Comparison of ENCODE assay signal across 8 cellular contexts in the genomic region with DNA sequence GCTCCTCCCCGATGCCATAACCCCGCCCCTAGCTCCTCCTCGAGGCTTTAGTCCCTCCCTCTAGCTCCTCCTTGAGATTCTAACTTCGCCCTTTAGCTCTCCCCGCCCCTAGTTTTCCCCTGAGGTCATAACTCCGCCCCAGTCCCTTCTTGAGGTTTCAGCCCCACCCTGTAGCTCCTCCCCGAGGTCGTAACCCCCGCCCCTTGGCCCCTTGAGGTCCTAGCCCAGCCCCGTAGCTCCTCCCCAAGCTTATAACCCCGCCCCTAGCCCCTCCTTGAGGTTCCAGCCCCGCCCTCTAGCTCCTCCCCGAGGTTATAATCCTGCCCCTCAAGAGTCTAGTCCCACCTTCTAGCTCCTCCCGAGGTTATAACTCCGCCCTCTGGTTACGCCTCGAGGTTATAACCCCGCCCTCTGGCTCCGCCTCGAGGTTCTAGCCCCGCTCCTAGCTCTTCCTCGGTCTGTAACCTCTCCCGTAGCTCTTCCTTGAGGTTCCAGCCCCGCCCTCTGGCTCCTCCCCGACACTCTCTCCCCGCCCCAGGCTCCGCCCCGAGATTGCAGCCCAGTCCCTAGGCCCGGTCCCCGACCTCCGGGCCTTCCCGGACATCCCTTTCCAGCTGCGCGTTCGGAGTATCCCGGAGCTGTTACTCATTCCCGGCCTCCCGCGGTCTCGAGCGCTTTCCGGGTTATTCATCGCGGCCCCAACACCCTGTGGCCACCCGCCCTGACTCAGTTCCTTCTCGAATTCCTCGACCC. TPM values are rescaled to one million over a fixed set of nuclear protein-coding genes. Genes with fewer than 3 reads are reported as not detected.
DNase-seq lines count a peak whose midpoint lies in the region; ATAC-seq and TF ChIP-seq lines count a peak whose summit lies in the region.

No MANE protein-coding gene starts in this region.

- H3K36me3 ChIP-seq in BJ (ENCODE audit: control insufficient read depth, insufficient read depth, low read length) = peaks cover 18% of the 10 kb centered on the region
- H3K36me3 ChIP-seq in right lobe of liver = no peaks in the 10 kb centered on the region

- peak overlapping the region; percentile 63 for H3K27ac Mint-ChIP-seq in activated CD4-positive, alpha-beta memory T cell treated with anti-CD3 and anti-CD28 coated beads for 36 hours

- peak; percentile 78 for TF ChIP-seq POLR2A in right lobe of liver (IDR thresholded peaks at IDR 0.05)

- POLR2A ChIA-PET in BJ (lab: Charles Lee) = interaction anchor here (0.5 to 1.1 kb wide), 9 partner anchors 9 to 1208 kb away, joined by 3 to 6 read pairs (median 4); a partner anchor contains a TSS
- POLR2A ChIA-PET in activated CD4-positive, alpha-beta memory T cell treated with anti-CD3 and anti-CD28 coated beads for 36 hours (lab: Charles Lee) = interaction anchor here (0.6 to 1.8 kb wide), 9 partner anchors 33 to 112 kb away, joined by 3 to 11 read pairs (median 4); a partner anchor contains a TSS

- no peak for TF ChIP-seq CTCF in BJ (IDR thresholded peaks at IDR 0.05; ENCODE audit: insufficient read depth, low read depth, low read length)
- TF ChIP-seq CTCF in dorsolateral prefrontal cortex (IDR thresholded peaks at IDR 0.05 in 54 of 56, conservative IDR thresholded peaks at IDR 0.05 in 2 of 56; ENCODE audit: low read depth in 1 of 56, partially characterized antibody in 56 of 56) = peak in 8 of 56 donors; percentile 1 to 16 (median 11)
- TF ChIP-seq CTCF in right lobe of liver (IDR thresholded peaks at IDR 0.05) = no peak

- peaks cover 41% of the 10 kb centered on the region for H3K4me1 Mint-ChIP-seq in activated CD4-positive, alpha-beta memory T cell treated with anti-CD3 and anti-CD28 coated beads for 36 hours (ENCODE audit: low read depth)

- H3K9me3 ChIP-seq in right lobe of liver = no peaks in the 10 kb centered on the region

- H3K27me3 ChIP-seq in BJ (ENCODE audit: control insufficient read depth, insufficient read depth, low read length) = no peaks in the 10 kb centered on the region
- H3K27me3 ChIP-seq in dorsolateral prefrontal cortex = no peaks in the 10 kb centered on the region
- H3K27me3 ChIP-seq in right lobe of liver = no peaks in the 10 kb centered on the region

- CTCF ChIA-PET in BJ (lab: Yijun Ruan, JAX) = interaction anchor here (0.7 to 1.3 kb wide), 7 partner anchors 21 to 141 kb away, joined by 3 to 5 read pairs (median 3); no protein-coding TSS in a partner anchor
- CTCF ChIA-PET in activated CD4-positive, alpha-beta memory T cell treated with anti-CD3 and anti-CD28 coated beads for 36 hours (lab: Charles Lee) = interaction anchor here (0.6 to 3.1 kb wide), 40 partner anchors 9 to 1223 kb away, joined by 3 to 13 read pairs (median 4); a partner anchor contains a TSS

- H3K4me3 ChIP-seq in BJ (ENCODE audit: low read depth, low read length) (peak overlapping the region; percentile 86), dorsolateral prefrontal cortex (peak overlapping the region; percentile 44 to 82 (median 67)), right lobe of liver (peak overlapping the region; percentile 35 to 53 (median 44))

- H3K4me1 ChIP-seq in right lobe of liver = peaks cover 0 to 7% (median 0%) of the 10 kb centered on the region in 4 donors

- peak; percentile 83 for ATAC-seq in GM19324 (IDR thresholded peaks at IDR 0.05; ENCODE audit: low FRiP score, unreplicated experiment)
- peak; percentile 84 for ATAC-seq in HG03460 (IDR thresholded peaks at IDR 0.05; ENCODE audit: unreplicated experiment)
- ATAC-seq in right lobe of liver = peak; percentile 83 to 91 (median 88)

- WGBS in right lobe of liver (ENCODE audit: insufficient coverage, low coverage, low lambda C conversion rate, missing lambda C conversion rate) = 2% methylated on average over 41 of the region's 47 CpGs

- no peaks in the 10 kb centered on the region for H3K9me3 Mint-ChIP-seq in activated CD4-positive, alpha-beta memory T cell treated with anti-CD3 and anti-CD28 coated beads for 36 hours

- H3K27ac ChIP-seq in dorsolateral prefrontal cortex = peak overlapping the region; percentile 17 to 96 (median 89)
- peak overlapping the region; percentile 78 to 94 (median 82) for H3K27ac ChIP-seq in right lobe of liver

- peak overlapping the region; percentile 81 for H3K4me3 Mint-ChIP-seq in activated CD4-positive, alpha-beta memory T cell treated with anti-CD3 and anti-CD28 coated beads for 36 hours

- intact Hi-C loops in activated CD4-positive, alpha-beta memory T cell treated with anti-CD3 and anti-CD28 coated beads for 36 hours (cut with micrococcal nuclease) = loop anchor here (1.0 to 5.0 kb wide), 11 partner anchors 33 to 205 kb away; a partner anchor contains a TSS
- intact Hi-C loops in dorsolateral prefrontal cortex (cut with DNase I) = loop anchor here (2.0 to 5.0 kb wide), 2 partner anchors 84 to 86 kb away; a partner anchor contains a TSS
- intact Hi-C loops in right lobe of liver (cut with DNase I) = no loop called here

- no peaks in the 10 kb centered on the region for H3K27me3 Mint-ChIP-seq in activated CD4-positive, alpha-beta memory T cell treated with anti-CD3 and anti-CD28 coated beads for 36 hours

- DNase-seq in BJ (ENCODE audit: low read depth) (peak; percentile 97), NCI-H526 treated with DMSO at 0.1 percent for 48 hours (lab: John Stamatoyannopoulos, UW) (peak; percentile 98), dorsolateral prefrontal cortex (peak; percentile 88 to 98 (median 97)), right lobe of liver (peak; percentile 93 to 98 (median 97))
- DNase-seq in activated CD4-positive, alpha-beta memory T cell treated with anti-CD3 and anti-CD28 coated beads for 36 hours = peak; percentile 98
- DNase-seq in stimulated activated CD4-positive, alpha-beta T cell treated with anti-CD3 and anti-CD28 coated beads, Interleukin-4, amount 100 ng/mL, for 24 hours = peak; percentile 95

- peaks cover 17% of the 10 kb centered on the region for H3K36me3 Mint-ChIP-seq in activated CD4-positive, alpha-beta memory T cell treated with anti-CD3 and anti-CD28 coated beads for 36 hours

RNA-seq across cellular contexts. Expression of a gene that starts 1.4 kb away (rescaled TPM):
- 98.5 and 137 TPM in 2 replicates for polyA plus RNA-seq in BJ (2011; rRNA removed)
- 39.1 and 73.8 TPM in 2 replicates for polyA minus RNA-seq in BJ (2011; rRNA and poly(A)+ RNA removed)
- 10 to 100 TPM; 14.4 to 15.1 TPM for total RNA-seq in activated CD4-positive, alpha-beta memory T cell treated with anti-CD3 and anti-CD28 coated beads for 36 hours
- 10 to 100 TPM in 50 of 120 experiments, 1 to 10 TPM in 70; 2.9 to 25.9 (median 8.6) TPM for total RNA-seq in dorsolateral prefrontal cortex
- 10 to 100 TPM in 1 of 6 experiments, 1 to 10 TPM in 4, under 1 TPM in 1; 0.90 to 13.3 (median 2.3) TPM for total RNA-seq in right lobe of liver

RNA-seq across cellular contexts. Expression of a gene that starts 28.9 kb away (rescaled TPM):
- 1.4 and 1.7 TPM in 2 replicates for polyA plus RNA-seq in BJ (2011; rRNA removed)
- 0.62 and 0.85 TPM in 2 replicates for polyA minus RNA-seq in BJ (2011; rRNA and poly(A)+ RNA removed)
- total RNA-seq in activated CD4-positive, alpha-beta memory T cell treated with anti-CD3 and anti-CD28 coated beads for 36 hours = under 1 TPM; 0.39 to 0.57 TPM
- total RNA-seq in dorsolateral prefrontal cortex = 100 to 1,000 TPM in 105 of 120 experiments, 10 to 100 TPM in 15; 79.5 to 239 (median 123) TPM
- total RNA-seq in right lobe of liver = 1 to 10 TPM; 2.2 to 4.7 (median 3.7) TPM

RNA-seq across cellular contexts. Expression of a gene that starts 47.3 kb away (rescaled TPM):
- polyA plus RNA-seq in BJ (2011; rRNA removed) = not detected in 2 replicates
- not detected in 2 replicates for polyA minus RNA-seq in BJ (2011; rRNA and poly(A)+ RNA removed)
- not detected for total RNA-seq in activated CD4-positive, alpha-beta memory T cell treated with anti-CD3 and anti-CD28 coated beads for 36 hours
- total RNA-seq in dorsolateral prefrontal cortex (not detected), right lobe of liver (not detected)

RNA-seq across cellular contexts. Expression of a gene that starts 49.2 kb away (rescaled TPM):
- 24.4 and 34.0 TPM in 2 replicates for polyA plus RNA-seq in BJ (2011; rRNA removed)
- 4.4 and 6.1 TPM in 2 replicates for polyA minus RNA-seq in BJ (2011; rRNA and poly(A)+ RNA removed)
- total RNA-seq in activated CD4-positive, alpha-beta memory T cell treated with anti-CD3 and anti-CD28 coated beads for 36 hours = 10 to 100 TPM; 11.7 to 12.5 TPM
- 100 to 1,000 TPM in 3 of 120 experiments, 10 to 100 TPM in 117; 58.0 to 110 (median 83.3) TPM for total RNA-seq in dorsolateral prefrontal cortex
- total RNA-seq in right lobe of liver = 10 to 100 TPM; 10.9 to 16.7 (median 13.3) TPM

RNA-seq across cellular contexts. Expression of a gene that starts 56.7 kb away (rescaled TPM):
- 0.04 and 0.06 TPM in 2 replicates for polyA plus RNA-seq in BJ (2011; rRNA removed)
- 0.09 TPM in 1 of 2 replicates, not detected in the other for polyA minus RNA-seq in BJ (2011; rRNA and poly(A)+ RNA removed)
- under 1 TPM; 0.39 to 0.59 TPM for total RNA-seq in activated CD4-positive, alpha-beta memory T cell treated with anti-CD3 and anti-CD28 coated beads for 36 hours
- total RNA-seq in dorsolateral prefrontal cortex = 1 to 10 TPM in 47 of 120 experiments, under 1 TPM in 72, not detected in 1; 0.22 to 3.6 (median 0.89) TPM
- under 1 TPM in 5 of 6 experiments, not detected in 1; 0.09 to 0.37 (median 0.18) TPM for total RNA-seq in right lobe of liver

Comparison
In these comparisons a context has a peak if more than half of its experiments do, and no peak if none do; other contexts are left out.
1. Peak in every context shown above with its lines: DNase-seq, ATAC-seq, H3K4me3 ChIP-seq and H3K27ac ChIP-seq.
2. RNA of a gene that starts 28.9 kb away (total RNA-seq): 79.5 to 239 TPM in dorsolateral prefrontal cortex; 2.2 to 4.7 TPM in right lobe of liver and 0.39 to 0.57 TPM in activated CD4-positive, alpha-beta memory T cell treated with anti-CD3 and anti-CD28 coated beads for 36 hours; every median in the first group is over 10 times any median in the second.
3. intact Hi-C loops: an anchor here in activated CD4-positive, alpha-beta memory T cell treated with anti-CD3 and anti-CD28 coated beads for 36 hours (1.0 to 5.0 kb wide) and dorsolateral prefrontal cortex (2.0 to 5.0 kb wide); none called in right lobe of liver.